In the genomic region with DNA sequence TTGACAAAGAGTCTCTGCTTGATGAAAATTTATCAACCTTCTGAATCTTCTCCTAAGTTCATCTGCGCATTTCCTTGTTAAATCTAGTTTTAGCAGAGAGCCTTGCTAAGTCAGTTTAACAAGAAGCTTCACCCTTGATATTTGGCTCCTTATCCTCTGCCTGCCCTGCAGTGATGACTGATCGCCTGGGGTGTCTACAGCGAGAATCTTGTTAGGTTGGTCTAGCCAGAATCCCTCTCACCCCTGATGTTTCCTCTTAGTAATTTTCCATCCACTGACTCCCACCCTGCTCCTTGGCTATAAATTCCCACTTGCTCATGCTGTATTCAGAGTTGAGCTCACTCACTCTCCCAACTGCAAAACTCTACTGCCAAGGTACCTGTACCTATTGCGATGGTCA, we compare ENCODE assay signal across 23 cellular contexts.
"Had no signal": no experiment of that assay in that cellular context is flagged by ENCODE, and none has a peak within 500 bp of the region (broad histone marks: within the 10 kb centered on the region; RNA-seq: fewer than 3 reads in every experiment).

No MANE protein-coding gene starts in this region.

- H3K4me3 ChIP-seq: gastrocnemius medialis, heart left ventricle, hepatocyte, lower lobe of right lung, mucosa of descending colon, neural progenitor cell, right lobe of liver, thoracic aorta, tibial nerve, vagina had no signal

- H3K27ac Mint-ChIP-seq: effector memory CD8-positive, alpha-beta T cell; immature natural killer cell; naive B cell; natural killer cell treated with Interleukin-12 subunit alpha and Interleukin-12 subunit beta and Interleukin-15 and Interleukin-18, amount 100 ng/mL, for 72 hours; neural progenitor cell; progenitor cell of endocrine pancreas; stimulated activated naive B cell treated with anti-CD40 and anti-IgM and Interleukin-4, amounts not matched to agents 10 μg/mL and 1 μg/mL and 100 μg/mL, for 72 hours; stimulated activated naive CD8-positive, alpha-beta T cell treated with anti-CD3 and anti-CD28 coated beads, Interleukin-15, Interleukin-2, amounts not matched to agents 100 ng/mL and 50 ng/mL, for 24 hours had no signal

- ATAC-seq: effector memory CD8-positive, alpha-beta T cell; gastrocnemius medialis; heart left ventricle; left ventricle myocardium superior; lower lobe of right lung; mucosa of descending colon; natural killer cell treated with Interleukin-12 subunit alpha and Interleukin-12 subunit beta and Interleukin-15 and Interleukin-18, amount 100 ng/mL, for 72 hours; right lobe of liver; stimulated activated naive B cell treated with anti-CD40 and anti-IgM and Interleukin-4, amounts not matched to agents 10 μg/mL and 1 μg/mL and 100 μg/mL, for 72 hours had no signal

- H3K9me3 ChIP-seq: gastrocnemius medialis, heart left ventricle, lower lobe of right lung, right lobe of liver, thoracic aorta, tibial nerve, vagina had no signal

- H3K4me3 Mint-ChIP-seq: effector memory CD8-positive, alpha-beta T cell; immature natural killer cell; naive B cell; natural killer cell treated with Interleukin-12 subunit alpha and Interleukin-12 subunit beta and Interleukin-15 and Interleukin-18, amount 100 ng/mL, for 72 hours; neural progenitor cell; stimulated activated naive B cell treated with anti-CD40 and anti-IgM and Interleukin-4, amounts not matched to agents 10 μg/mL and 1 μg/mL and 100 μg/mL, for 72 hours; stimulated activated naive CD8-positive, alpha-beta T cell treated with anti-CD3 and anti-CD28 coated beads, Interleukin-15, Interleukin-2, amounts not matched to agents 100 ng/mL and 50 ng/mL, for 24 hours had no signal

- H3K36me3 Mint-ChIP-seq: neural progenitor cell; stimulated activated naive B cell treated with anti-CD40 and anti-IgM and Interleukin-4, amounts not matched to agents 10 μg/mL and 1 μg/mL and 100 μg/mL, for 72 hours had no signal

- H3K27ac ChIP-seq: gastrocnemius medialis, heart left ventricle, hepatocyte, lower lobe of right lung, neural progenitor cell, parathyroid adenoma, right lobe of liver, thoracic aorta, tibial nerve, vagina had no signal

- H3K36me3 ChIP-seq: gastrocnemius medialis, heart left ventricle, lower lobe of right lung, neural progenitor cell, right lobe of liver, thoracic aorta, tibial nerve, vagina had no signal

- H3K27me3 ChIP-seq: gastrocnemius medialis, heart left ventricle, hepatocyte, neural progenitor cell, right lobe of liver, tibial nerve, vagina had no signal

- H3K4me1 Mint-ChIP-seq: immature natural killer cell; naive B cell; stimulated activated naive B cell treated with anti-CD40 and anti-IgM and Interleukin-4, amounts not matched to agents 10 μg/mL and 1 μg/mL and 100 μg/mL, for 72 hours had no signal

- H3K27me3 Mint-ChIP-seq: effector memory CD8-positive, alpha-beta T cell; natural killer cell treated with Interleukin-12 subunit alpha and Interleukin-12 subunit beta and Interleukin-15 and Interleukin-18, amount 100 ng/mL, for 72 hours; progenitor cell of endocrine pancreas; stimulated activated naive B cell treated with anti-CD40 and anti-IgM and Interleukin-4, amounts not matched to agents 10 μg/mL and 1 μg/mL and 100 μg/mL, for 72 hours; stimulated activated naive CD8-positive, alpha-beta T cell treated with anti-CD3 and anti-CD28 coated beads, Interleukin-15, Interleukin-2, amounts not matched to agents 100 ng/mL and 50 ng/mL, for 24 hours had no signal

- H3K4me1 ChIP-seq: gastrocnemius medialis, heart left ventricle, lower lobe of right lung, neural progenitor cell, parathyroid adenoma, right lobe of liver, tibial nerve, vagina had no signal

- DNase-seq: cortex of kidney; effector memory CD8-positive, alpha-beta T cell; gastrocnemius medialis; heart left ventricle; immature natural killer cell; left ventricle myocardium superior; lower lobe of right lung; mucosa of descending colon; naive B cell; right lobe of liver; small intestine; stimulated activated CD4-positive, alpha-beta T cell treated with anti-CD3 and anti-CD28 coated beads, Interleukin-15, amount 100 ng/mL, for 24 hours; stimulated activated CD4-positive, alpha-beta T cell treated with anti-CD3 and anti-CD28 coated beads, Interleukin-2, amount 100 ng/mL, for 48 hours; stimulated activated naive B cell treated with anti-CD40 and anti-IgM and Interleukin-4, amounts not matched to agents 10 μg/mL and 1 μg/mL and 100 μg/mL, for 72 hours had no signal
